Comparison of ENCODE assay signal across 15 cellular contexts in the genomic region with DNA sequence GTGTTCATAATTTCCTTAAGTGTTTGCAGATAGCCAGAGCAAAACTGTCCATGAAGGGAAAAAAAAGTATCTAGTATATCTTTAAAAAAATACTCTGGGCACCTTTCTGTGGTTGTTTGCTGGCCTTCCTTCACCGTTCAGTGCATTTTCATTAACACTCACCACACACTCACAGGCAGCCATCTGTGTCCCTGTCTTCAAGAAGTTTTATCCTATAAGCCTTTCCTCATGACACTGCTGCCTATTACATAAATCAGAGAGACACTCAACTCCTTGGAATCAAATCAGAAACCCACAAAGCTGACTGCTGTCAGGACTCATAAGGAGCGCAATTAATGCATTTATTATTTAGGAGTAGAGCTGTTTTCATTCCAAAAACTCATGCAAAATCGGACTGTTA.
A peak's percentile ranks its signal among the peaks of the same experiment; 100 is the strongest.
DNase-seq lines count a peak whose midpoint lies in the region; ATAC-seq, FAIRE-seq and TF ChIP-seq lines count a peak whose summit lies in the region.
"Had no signal": no experiment of that assay in that cellular context is flagged by ENCODE, and none has a peak within 500 bp of the region (broad histone marks: within the 10 kb centered on the region; RNA-seq: fewer than 3 reads in every experiment).

No MANE protein-coding gene starts in this region.

- in situ Hi-C loops in GM12878 (cut with MboI), result no loop called here

- SMC1A ChIA-PET in GM12878 (lab: Charles Lee; ENCODE audit: uncharacterized antibody, unreplicated experiment), result interaction anchor here (1.2 kb wide), 1 partner anchor 13 kb away, joined by 3 read pairs; no protein-coding TSS in a partner anchor

- H3K79me2 ChIP-seq in GM12878 (ENCODE audit: control insufficient read depth, insufficient read depth, low read length), result no peaks in the 10 kb centered on the region

- H3K9ac ChIP-seq in GM12878 (ENCODE audit: control insufficient read depth, insufficient read depth, low read length), result no peak overlapping the region

- H4K20me1 ChIP-seq in GM12878 (ENCODE audit: control insufficient read depth, insufficient read depth), result no peaks in the 10 kb centered on the region

- no peaks in the 10 kb centered on the region for H3K36me3 ChIP-seq in GM12878 (ENCODE audit: control insufficient read depth in 2 of 2, insufficient read depth in 2 of 2, low read length in 1 of 2)

- H3K4me1 ChIP-seq in GM12878 (ENCODE audit: control insufficient read depth, insufficient read depth, low read length), result no peaks in the 10 kb centered on the region

- no peak for FAIRE-seq in GM12878 (lab: Jason Lieb, UNC)
- no peak for FAIRE-seq in frontal cortex (lab: Jason Lieb, UNC)
- FAIRE-seq: GM12891 had no signal

- H3K4me2 ChIP-seq in GM12878 (ENCODE audit: control insufficient read depth, insufficient read depth), result no peak overlapping the region

- CTCF ChIA-PET in GM12878 (lab: Yijun Ruan, JAX), result no interaction called here

- H3K4me1 Mint-ChIP-seq in nephron, result peaks cover 5% of the 10 kb centered on the region

- no peaks in the 10 kb centered on the region for H3K9me3 ChIP-seq in GM12878 (replicated peaks; ENCODE audit: control insufficient read depth, insufficient read depth, low read length)

- peak overlapping the region; percentile 41 to 76 (median 50) for H3K27ac Mint-ChIP-seq in nephron

- no peaks in the 10 kb centered on the region for H3K36me3 Mint-ChIP-seq in nephron (ENCODE audit: low read depth)

- no peaks in the 10 kb centered on the region for H3K27me3 Mint-ChIP-seq in nephron (ENCODE audit: low read depth)

- H3K9me3 Mint-ChIP-seq in nephron, result no peaks in the 10 kb centered on the region

- H3K27ac ChIP-seq in GM12878 (ENCODE audit: control insufficient read depth, insufficient read depth), result no peak overlapping the region

- H3K27me3 ChIP-seq in GM12878 (replicated peaks in 1 of 2; ENCODE audit: control insufficient read depth in 2 of 2, insufficient read depth in 2 of 2, low read length in 1 of 2), result no peaks in the 10 kb centered on the region

- ATAC-seq in GM12878 (peak; percentile 40; the same call in 1 of the 3 replicates), GM18498 (IDR thresholded peaks at IDR 0.05; ENCODE audit: unreplicated experiment) (no peak)

- 2% methylated on average over 3 of the region's 3 CpGs for WGBS in GM12878 (ENCODE audit: insufficient coverage, insufficient replicate concordance, low lambda C conversion rate, missing lambda C conversion rate)

- no peak for TF ChIP-seq RAD21 in GM12878 (IDR thresholded peaks at IDR 0.05; ENCODE audit: insufficient read depth, low read depth, low read length)

- TF ChIP-seq EP300 in GM12878 (IDR thresholded peaks at IDR 0.05; ENCODE audit: borderline replicate concordance in 1 of 2, control insufficient read depth in 1 of 2, low read depth in 2 of 2, low read length in 2 of 2), result no peak

- no peak overlapping the region for H3K4me3 Mint-ChIP-seq in nephron

- DNase-seq in NCI-H82 (lab: John Stamatoyannopoulos, UW), result peak; percentile 86
- no peak for DNase-seq in GM12878 (ENCODE audit: low read depth, low spot score)
- DNase-seq in frontal cortex (ENCODE audit: low spot score in 2 of 2), result no peak
- no peak for DNase-seq in DMS153 treated with DMSO at 0.1 percent for 48 hours (lab: John Stamatoyannopoulos, UW; ENCODE audit: unreplicated experiment)
- DNase-seq in T1000 (lab: John Stamatoyannopoulos, UW), result no peak
- DNase-seq: DMS153, GOT3, KBM-7, NCI-H1436 treated with DMSO at 0.1 percent for 48 hours, NCI-H2081 treated with DMSO at 0.1 percent for 48 hours, NCI-H226, SHP77 treated with DMSO at 0.1 percent for 48 hours had no signal

- H2AFZ ChIP-seq in GM12878 (ENCODE audit: control insufficient read depth, low read depth, low read length), result no peak overlapping the region

- POLR2A ChIA-PET in GM12878 (lab: Charles Lee), result interaction anchor here (0.6 kb wide), 1 partner anchor 13 kb away, joined by 3 read pairs; no protein-coding TSS in a partner anchor

- no peak for TF ChIP-seq POLR2A in GM12878 (IDR thresholded peaks at IDR 0.05; ENCODE audit: low read depth, low read length)

- no peak for TF ChIP-seq CTCF in GM12878 (IDR thresholded peaks at IDR 0.05 in 2 of 3, conservative IDR thresholded peaks at IDR 0.05 in 1 of 3; ENCODE audit: control insufficient read depth in 2 of 3, extremely low read depth in 1 of 3, insufficient read depth in 1 of 3, low read depth in 3 of 3, low read length in 3 of 3)
- TF ChIP-seq CTCF in nephron (IDR thresholded peaks at IDR 0.05; ENCODE audit: unreplicated experiment in 3 of 3), result no peak

- no peak overlapping the region for H3K4me3 ChIP-seq in GM12878

- intact Hi-C loops in GM12878 (cut with micrococcal nuclease; ENCODE audit: unreplicated experiment), result no loop called here

- BruUV-seq in GM12878 (replicated peaks; lab: Mats Ljungman, UMichigan), result no TSS peak

- RAD21 ChIA-PET in GM12878 (lab: Charles Lee; ENCODE audit: unreplicated experiment), result no interaction called here

TF ChIP-seq in GM12878, 131 proteins besides CTCF, POLR2A, EP300 and RAD21:
- TF ChIP-seq IKZF2 (IDR thresholded peaks at IDR 0.05), result no peak
- TF ChIP-seq HCFC1 (IDR thresholded peaks at IDR 0.05; ENCODE audit: low read length), result no peak
- no peak for TF ChIP-seq SRF (IDR thresholded peaks at IDR 0.05; ENCODE audit: low read depth in 2 of 2, low read length in 2 of 2)
- TF ChIP-seq LARP7 (IDR thresholded peaks at IDR 0.05), result no peak
- no peak for TF ChIP-seq WRNIP1 (IDR thresholded peaks at IDR 0.05; ENCODE audit: borderline replicate concordance, low read depth, low read length)
- no peak for TF ChIP-seq KLF5 (IDR thresholded peaks at IDR 0.05; ENCODE audit: partially characterized antibody)
- no peak for TF ChIP-seq CHD4 (IDR thresholded peaks at IDR 0.05)
- no peak for TF ChIP-seq CHD1 (IDR thresholded peaks at IDR 0.05; ENCODE audit: low read depth, low read length)
- TF ChIP-seq RB1 (IDR thresholded peaks at IDR 0.05; ENCODE audit: borderline replicate concordance), result no peak
